9 cellular contexts compared by ENCODE assay signal in genomic region chr10:30454744-30455498, GRCh38. TPM values are rescaled to one million over a fixed set of nuclear protein-coding genes. Genes with fewer than 3 reads are reported as not detected.
DNase-seq lines count a peak whose midpoint lies in the region; ATAC-seq and TF ChIP-seq lines count a peak whose summit lies in the region.
"Had no signal": no experiment of that assay in that cellular context is flagged by ENCODE, and none has a peak within 500 bp of the region (broad histone marks: within the 10 kb centered on the region; RNA-seq: fewer than 3 reads in every experiment).

No MANE protein-coding gene starts in this region.

- ATAC-seq in CD8-positive, alpha-beta T cell, result no peak
- ATAC-seq in sciatic nerve (peak; percentile 91), GM19035 (IDR thresholded peaks at IDR 0.05; ENCODE audit: unreplicated experiment) (no peak)

- CTCF ChIA-PET in CD8-positive, alpha-beta T cell (lab: Charles Lee), result interaction anchor here (1.5 to 1.8 kb wide), 2 partner anchors 41 to 79 kb away, joined by 3 to 6 read pairs; no protein-coding TSS in a partner anchor

- 53% methylated on average over 3 of the region's 3 CpGs for WGBS in prostate gland

- no peak for TF ChIP-seq CTCF in CD8-positive, alpha-beta T cell (IDR thresholded peaks at IDR 0.05)
- TF ChIP-seq CTCF in Peyer's patch (IDR thresholded peaks at IDR 0.05), result no peak
- no peak for TF ChIP-seq CTCF in fibroblast of the aortic adventitia (IDR thresholded peaks at IDR 0.05; ENCODE audit: insufficient read depth, low read length)
- no peak for TF ChIP-seq CTCF in prostate gland (IDR thresholded peaks at IDR 0.05)

- TF ChIP-seq POLR2A in Peyer's patch (IDR thresholded peaks at IDR 0.05), result no peak
- no peak for TF ChIP-seq POLR2A in prostate gland (IDR thresholded peaks at IDR 0.05)

- H3K27ac Mint-ChIP-seq in CD8-positive, alpha-beta T cell, result peak overlapping the region; percentile 85

- POLR2A ChIA-PET in CD8-positive, alpha-beta T cell (lab: Charles Lee), result interaction anchor here (1.4 to 1.9 kb wide), 4 partner anchors 17 to 74 kb away, joined by 3 to 11 read pairs (median 6); no protein-coding TSS in a partner anchor

- no peaks in the 10 kb centered on the region for H3K27me3 ChIP-seq in CD8-positive, alpha-beta T cell (ENCODE audit: insufficient read depth, low read length)
- H3K27me3 ChIP-seq in Peyer's patch (no peaks in the 10 kb centered on the region), prostate gland (replicated peaks; ENCODE audit: insufficient read depth) (no peaks in the 10 kb centered on the region)

- H3K27me3 Mint-ChIP-seq in CD8-positive, alpha-beta T cell (ENCODE audit: low read depth), result no peaks in the 10 kb centered on the region

- intact Hi-C loops in CD8-positive, alpha-beta T cell (cut with DNase I, micrococcal nuclease), result loop anchor here in 1 of 2 experiments (2.0 to 5.0 kb wide), 2 partner anchors 18 to 33 kb away; no protein-coding TSS in a partner anchor
- intact Hi-C loops in sciatic nerve (cut with DNase I) (no loop called here), prostate gland (cut with DNase I) (no loop called here)

- no peak overlapping the region for H3K4me3 Mint-ChIP-seq in CD8-positive, alpha-beta T cell

- peaks cover 22% of the 10 kb centered on the region for H3K36me3 Mint-ChIP-seq in CD8-positive, alpha-beta T cell

- H3K27ac ChIP-seq in CD8-positive, alpha-beta T cell (ENCODE audit: low read depth, low read length), result no peak overlapping the region
- H3K27ac ChIP-seq in Peyer's patch (peak overlapping the region; percentile 46 to 80 (median 72)), prostate gland (peak overlapping the region in 1 of 2 donors; percentile 41)

- H3K9me3 Mint-ChIP-seq in CD8-positive, alpha-beta T cell, result no peaks in the 10 kb centered on the region

- peaks cover 25% of the 10 kb centered on the region for H3K4me1 ChIP-seq in CD8-positive, alpha-beta T cell (ENCODE audit: insufficient read depth, low read length)
- H3K4me1 ChIP-seq in Peyer's patch (peaks cover 0 to 15% (median 9%) of the 10 kb centered on the region in 4 donors), prostate gland (replicated peaks) (no peaks in the 10 kb centered on the region)

- no peaks in the 10 kb centered on the region for H3K36me3 ChIP-seq in CD8-positive, alpha-beta T cell (ENCODE audit: insufficient read depth, low read length)
- H3K36me3 ChIP-seq in Peyer's patch (peaks cover 0 to 54% (median 0%) of the 10 kb centered on the region in 3 donors), prostate gland (peaks cover 0 to 4% of the 10 kb centered on the region in 2 donors)

- H3K4me3 ChIP-seq in CD8-positive, alpha-beta T cell (ENCODE audit: low read depth, low read length), result no peak overlapping the region
- H3K4me3 ChIP-seq in Peyer's patch, result no peak overlapping the region
- no peak overlapping the region for H3K4me3 ChIP-seq in fibroblast of the aortic adventitia (ENCODE audit: low read depth, low read length)
- H3K4me3 ChIP-seq in prostate gland, result no peak overlapping the region

- DNase-seq in CD8-positive, alpha-beta T cell, result no peak
- DNase-seq in Peyer's patch (no peak), fibroblast of the aortic adventitia (ENCODE audit: low read depth) (peak; percentile 99), sciatic nerve (ENCODE audit: low spot score) (no peak), NCI-H510A treated with DMSO at 0.1 percent for 48 hours (lab: John Stamatoyannopoulos, UW) (no peak), NCI-H446 (lab: John Stamatoyannopoulos, UW) (no peak), prostate gland (ENCODE audit: low spot score) (no peak)
- DNase-seq: activated effector memory CD4-positive, alpha-beta T cell treated with Interleukin-2 at 50 U/mL for 16 hours had no signal

- peaks cover 31% of the 10 kb centered on the region for H3K4me1 Mint-ChIP-seq in CD8-positive, alpha-beta T cell (ENCODE audit: low read depth)

- H3K9me3 ChIP-seq in CD8-positive, alpha-beta T cell (ENCODE audit: low read length), result no peaks in the 10 kb centered on the region
- H3K9me3 ChIP-seq in Peyer's patch, result no peaks in the 10 kb centered on the region
- no peaks in the 10 kb centered on the region for H3K9me3 ChIP-seq in prostate gland

RNA-seq across cellular contexts. Expression of gene MAP3K8, which starts 20.9 kb away (rescaled TPM):
- total RNA-seq in CD8-positive, alpha-beta T cell, result 10 to 100 TPM; 42.4 to 48.6 TPM
- total RNA-seq in Peyer's patch, result 10 to 100 TPM in 3 of 4 donors, 1 to 10 TPM in 1; 3.5 to 19.0 (median 11.5) TPM
- 12.8 and 22.9 TPM in 2 replicates for total RNA-seq in fibroblast of the aortic adventitia (ENCODE audit: low replicate concordance)
- 85.2 TPM for total RNA-seq in sciatic nerve
- total RNA-seq in prostate gland, result 10 to 100 TPM in 1 of 2 donors, 1 to 10 TPM in 1; 4.7 to 12.2 TPM
